29 cellular contexts compared by ENCODE assay signal in genomic region chr1:16449065-16449464, GRCh38. TPM values are rescaled to one million over a fixed set of nuclear protein-coding genes. Genes with fewer than 3 reads are reported as not detected.
A peak's percentile ranks its signal among the peaks of the same experiment; 100 is the strongest.
DNase-seq lines count a peak whose midpoint lies in the region; ATAC-seq and TF ChIP-seq lines count a peak whose summit lies in the region.
"Had no signal": no experiment of that assay in that cellular context is flagged by ENCODE, and none has a peak within 500 bp of the region (broad histone marks: within the 10 kb centered on the region; RNA-seq: fewer than 3 reads in every experiment).

No MANE protein-coding gene starts in this region.

- peaks cover 58% of the 10 kb centered on the region for H3K36me3 Mint-ChIP-seq in activated CD8-positive, alpha-beta memory T cell treated with anti-CD3 and anti-CD28 coated beads, Interleukin-2, amount 10 ng/mL, durations not matched to agents 7 days and 5 days
- peaks cover 82% of the 10 kb centered on the region for H3K36me3 Mint-ChIP-seq in CD8-positive, alpha-beta T cell
- peaks cover 71% of the 10 kb centered on the region for H3K36me3 Mint-ChIP-seq in activated T-helper 2 cell treated with anti-CD3 and anti-CD28 coated beads, Interferon-gamma antibody, Interleukin-2, Interleukin-4, amounts not matched to agents 10 μg/mL and 5 μg/mL and 100 μg/mL, durations not matched to agents 14 hours and 24 hours and 36 hours (ENCODE audit: low read depth)
- peaks cover 28% of the 10 kb centered on the region for H3K36me3 Mint-ChIP-seq in memory B cell

- H3K9me3 Mint-ChIP-seq in activated CD8-positive, alpha-beta memory T cell treated with anti-CD3 and anti-CD28 coated beads, Interleukin-2, amount 10 ng/mL, durations not matched to agents 7 days and 5 days (ENCODE audit: low read depth), result no peaks in the 10 kb centered on the region
- no peaks in the 10 kb centered on the region for H3K9me3 Mint-ChIP-seq in CD8-positive, alpha-beta T cell
- no peaks in the 10 kb centered on the region for H3K9me3 Mint-ChIP-seq in activated T-helper 2 cell treated with anti-CD3 and anti-CD28 coated beads, Interferon-gamma antibody, Interleukin-2, Interleukin-4, amounts not matched to agents 10 μg/mL and 5 μg/mL and 100 μg/mL, durations not matched to agents 14 hours and 24 hours and 36 hours
- H3K9me3 Mint-ChIP-seq in memory B cell, result no peaks in the 10 kb centered on the region
- H3K9me3 Mint-ChIP-seq: endodermal cell had no signal

- H3K4me1 Mint-ChIP-seq in activated CD8-positive, alpha-beta memory T cell treated with anti-CD3 and anti-CD28 coated beads, Interleukin-2, amount 10 ng/mL, durations not matched to agents 7 days and 5 days, result peaks cover 19% of the 10 kb centered on the region
- H3K4me1 Mint-ChIP-seq in CD8-positive, alpha-beta T cell (ENCODE audit: low read depth), result peaks cover 41% of the 10 kb centered on the region
- H3K4me1 Mint-ChIP-seq in activated T-helper 2 cell treated with anti-CD3 and anti-CD28 coated beads, Interferon-gamma antibody, Interleukin-2, Interleukin-4, amounts not matched to agents 10 μg/mL and 5 μg/mL and 100 μg/mL, durations not matched to agents 14 hours and 24 hours and 36 hours (ENCODE audit: low read depth), result peaks cover 20% of the 10 kb centered on the region
- peaks cover 20% of the 10 kb centered on the region for H3K4me1 Mint-ChIP-seq in memory B cell
- H3K4me1 Mint-ChIP-seq: endodermal cell had no signal

- H3K27me3 Mint-ChIP-seq in activated CD8-positive, alpha-beta memory T cell treated with anti-CD3 and anti-CD28 coated beads, Interleukin-2, amount 10 ng/mL, durations not matched to agents 7 days and 5 days, result no peaks in the 10 kb centered on the region
- H3K27me3 Mint-ChIP-seq in CD8-positive, alpha-beta T cell (ENCODE audit: low read depth), result no peaks in the 10 kb centered on the region
- no peaks in the 10 kb centered on the region for H3K27me3 Mint-ChIP-seq in activated T-helper 2 cell treated with anti-CD3 and anti-CD28 coated beads, Interferon-gamma antibody, Interleukin-2, Interleukin-4, amounts not matched to agents 10 μg/mL and 5 μg/mL and 100 μg/mL, durations not matched to agents 14 hours and 24 hours and 36 hours (ENCODE audit: low read depth)
- no peaks in the 10 kb centered on the region for H3K27me3 Mint-ChIP-seq in memory B cell

- POLR2A ChIA-PET in CD8-positive, alpha-beta T cell (lab: Charles Lee), result interaction anchor here (1.0 kb wide), 2 partner anchors 8 to 15 kb away, joined by 3 read pairs; partner anchors contain the start of gene NECAP2

- H3K9me3 ChIP-seq in CD8-positive, alpha-beta T cell (ENCODE audit: low read length), result no peaks in the 10 kb centered on the region
- H3K9me3 ChIP-seq in SJCRH30 (replicated peaks), result no peaks in the 10 kb centered on the region
- H3K9me3 ChIP-seq: A549, right atrium auricular region, tibial artery, vagina had no signal

- no peaks in the 10 kb centered on the region for H3K27me3 ChIP-seq in CD8-positive, alpha-beta T cell (ENCODE audit: insufficient read depth, low read length)
- H3K27me3 ChIP-seq in SJCRH30, result no peaks in the 10 kb centered on the region
- H3K27me3 ChIP-seq: cardiac muscle cell, right atrium auricular region, tibial artery, vagina had no signal

- no peak overlapping the region for H3K4me3 Mint-ChIP-seq in activated CD8-positive, alpha-beta memory T cell treated with anti-CD3 and anti-CD28 coated beads, Interleukin-2, amount 10 ng/mL, durations not matched to agents 7 days and 5 days
- no peak overlapping the region for H3K4me3 Mint-ChIP-seq in CD8-positive, alpha-beta T cell
- no peak overlapping the region for H3K4me3 Mint-ChIP-seq in activated T-helper 2 cell treated with anti-CD3 and anti-CD28 coated beads, Interferon-gamma antibody, Interleukin-2, Interleukin-4, amounts not matched to agents 10 μg/mL and 5 μg/mL and 100 μg/mL, durations not matched to agents 14 hours and 24 hours and 36 hours (ENCODE audit: low read depth)
- no peak overlapping the region for H3K4me3 Mint-ChIP-seq in memory B cell
- H3K4me3 Mint-ChIP-seq: endodermal cell had no signal

- no peak for ATAC-seq in activated CD8-positive, alpha-beta memory T cell treated with anti-CD3 and anti-CD28 coated beads, Interleukin-2, amount 10 ng/mL, durations not matched to agents 7 days and 5 days
- ATAC-seq in CD8-positive, alpha-beta T cell, result no peak
- no peak for ATAC-seq in memory B cell (ENCODE audit: low read depth)
- ATAC-seq: A549, left lobe of liver had no signal

- DNase-seq in activated CD8-positive, alpha-beta memory T cell treated with anti-CD3 and anti-CD28 coated beads, Interleukin-2, amount 10 ng/mL, durations not matched to agents 7 days and 5 days, result no peak
- no peak for DNase-seq in activated CD8-positive, alpha-beta memory T cell treated with anti-CD3 and anti-CD28 coated beads for 24 hours
- no peak for DNase-seq in CD8-positive, alpha-beta T cell
- DNase-seq in activated T-helper 2 cell treated with anti-CD3 and anti-CD28 coated beads, Interferon-gamma antibody, Interleukin-2, Interleukin-4, amounts not matched to agents 10 μg/mL and 5 μg/mL and 100 μg/mL, durations not matched to agents 14 hours and 24 hours and 36 hours (ENCODE audit: low spot score), result no peak
- DNase-seq in memory B cell (ENCODE audit: low spot score in 2 of 2) (no peak), NCI-H748 (lab: John Stamatoyannopoulos, UW; ENCODE audit: unreplicated experiment) (no peak), SJCRH30 (no peak)
- DNase-seq in stimulated activated CD4-positive, alpha-beta T cell treated with anti-CD3 and anti-CD28 coated beads, Interleukin-2, amount 100 ng/mL, for 24 hours, result no peak
- DNase-seq: activated CD4-positive, CD25-positive, alpha-beta regulatory T cell; DMS 273 treated with DMSO at 0.1 percent for 48 hours; endodermal cell; glutamatergic neuron; mesenchymal stem cell; NCI-H1048; NCI-H1694; NCI-H446; T-helper 1 cell had no signal

- intact Hi-C loops in CD8-positive, alpha-beta T cell (cut with DNase I, micrococcal nuclease), result no loop called here
- intact Hi-C loops in activated T-helper 2 cell treated with anti-CD3 and anti-CD28 coated beads, Interferon-gamma antibody, Interleukin-2, Interleukin-4, amounts not matched to agents 10 μg/mL and 5 μg/mL and 100 μg/mL, durations not matched to agents 14 hours and 24 hours and 36 hours (cut with micrococcal nuclease), result no loop called here

- peak overlapping the region; percentile 52 for H3K27ac Mint-ChIP-seq in activated CD8-positive, alpha-beta memory T cell treated with anti-CD3 and anti-CD28 coated beads, Interleukin-2, amount 10 ng/mL, durations not matched to agents 7 days and 5 days
- peak overlapping the region; percentile 68 for H3K27ac Mint-ChIP-seq in CD8-positive, alpha-beta T cell
- peak overlapping the region; percentile 38 for H3K27ac Mint-ChIP-seq in activated T-helper 2 cell treated with anti-CD3 and anti-CD28 coated beads, Interferon-gamma antibody, Interleukin-2, Interleukin-4, amounts not matched to agents 10 μg/mL and 5 μg/mL and 100 μg/mL, durations not matched to agents 14 hours and 24 hours and 36 hours
- peak overlapping the region; percentile 16 for H3K27ac Mint-ChIP-seq in memory B cell
- H3K27ac Mint-ChIP-seq: endodermal cell had no signal

- H3K4me1 ChIP-seq in CD8-positive, alpha-beta T cell (ENCODE audit: insufficient read depth, low read length), result no peaks in the 10 kb centered on the region
- no peaks in the 10 kb centered on the region for H3K4me1 ChIP-seq in SJCRH30
- H3K4me1 ChIP-seq: A549, tibial artery had no signal

- H3K27ac ChIP-seq in CD8-positive, alpha-beta T cell (ENCODE audit: low read depth, low read length), result no peak overlapping the region
- H3K27ac ChIP-seq in SJCRH30, result no peak overlapping the region
- H3K27ac ChIP-seq: A549, cardiac muscle cell, right atrium auricular region, SK-N-MC, tibial artery, vagina had no signal

- no peak overlapping the region for H3K4me3 ChIP-seq in CD8-positive, alpha-beta T cell (ENCODE audit: low read depth, low read length)
- no peak overlapping the region for H3K4me3 ChIP-seq in SJCRH30
- H3K4me3 ChIP-seq: A549, cardiac muscle cell, right atrium auricular region, SK-N-MC, smooth muscle cell, tibial artery, vagina had no signal

- TF ChIP-seq CTCF in CD8-positive, alpha-beta T cell (IDR thresholded peaks at IDR 0.05), result no peak

- CTCF ChIA-PET in activated CD8-positive, alpha-beta memory T cell treated with anti-CD3 and anti-CD28 coated beads, Interleukin-2, amount 10 ng/mL, durations not matched to agents 7 days and 5 days (lab: Charles Lee), result interaction anchor here (1.5 to 1.7 kb wide), 2 partner anchors 8 to 10 kb away, joined by 5 to 7 read pairs; partner anchors contain the start of gene NECAP2
- CTCF ChIA-PET in CD8-positive, alpha-beta T cell (lab: Charles Lee), result no interaction called here

- H3K36me3 ChIP-seq in CD8-positive, alpha-beta T cell (ENCODE audit: insufficient read depth, low read length), result peaks cover 68% of the 10 kb centered on the region
- H3K36me3 ChIP-seq in SJCRH30, result peaks cover 39% of the 10 kb centered on the region

RNA-seq across cellular contexts. Expression of gene NECAP2, which starts 8.5 kb away (rescaled TPM):
- 10 to 100 TPM; 71.0 to 88.3 TPM for total RNA-seq in activated CD8-positive, alpha-beta memory T cell treated with anti-CD3 and anti-CD28 coated beads, Interleukin-2, amount 10 ng/mL, durations not matched to agents 7 days and 5 days
- 10 to 100 TPM; 52.1 to 53.7 TPM for total RNA-seq in CD8-positive, alpha-beta T cell
- 75.2 and 79.4 TPM in 2 replicates for total RNA-seq in activated T-helper 2 cell treated with anti-CD3 and anti-CD28 coated beads, Interferon-gamma antibody, Interleukin-2, Interleukin-4, amounts not matched to agents 10 μg/mL and 5 μg/mL and 100 μg/mL, durations not matched to agents 14 hours and 24 hours and 36 hours
- total RNA-seq in SJCRH30 (2014; rRNA removed; shearing (Covaris generic)), result 44.0 and 45.7 TPM in 2 replicates

RNA-seq across cellular contexts. Expression of gene SPATA21, which starts 11.8 kb away (rescaled TPM):
- total RNA-seq in activated CD8-positive, alpha-beta memory T cell treated with anti-CD3 and anti-CD28 coated beads, Interleukin-2, amount 10 ng/mL, durations not matched to agents 7 days and 5 days, result not detected
- not detected for total RNA-seq in CD8-positive, alpha-beta T cell
- total RNA-seq in activated T-helper 2 cell treated with anti-CD3 and anti-CD28 coated beads, Interferon-gamma antibody, Interleukin-2, Interleukin-4, amounts not matched to agents 10 μg/mL and 5 μg/mL and 100 μg/mL, durations not matched to agents 14 hours and 24 hours and 36 hours, result not detected in 2 replicates
- 0.05 TPM in 1 of 2 replicates, not detected in the other for total RNA-seq in SJCRH30 (2014; rRNA removed; shearing (Covaris generic))
- total RNA-seq: astrocyte, endodermal cell, esophagus mucosa, H1, HT-29, left lobe of liver, right atrium auricular region, smooth muscle cell, vagina had no signal

Comparison
In these comparisons a context has a peak if more than half of its experiments do, and no peak if none do; other contexts are left out.
1. H3K27ac Mint-ChIP-seq: peak in every context shown above with its lines; median percentile 68 in CD8-positive, alpha-beta T cell; 52 in activated CD8-positive, alpha-beta memory T cell treated with anti-CD3 and anti-CD28 coated beads, Interleukin-2, amount 10 ng/mL, durations not matched to agents 7 days and 5 days; 38 in activated T-helper 2 cell treated with anti-CD3 and anti-CD28 coated beads, Interferon-gamma antibody, Interleukin-2, Interleukin-4, amounts not matched to agents 10 μg/mL and 5 μg/mL and 100 μg/mL, durations not matched to agents 14 hours and 24 hours and 36 hours; 16 in memory B cell.